Comparison of ENCODE assay signal across 9 cellular contexts in the genomic region with DNA sequence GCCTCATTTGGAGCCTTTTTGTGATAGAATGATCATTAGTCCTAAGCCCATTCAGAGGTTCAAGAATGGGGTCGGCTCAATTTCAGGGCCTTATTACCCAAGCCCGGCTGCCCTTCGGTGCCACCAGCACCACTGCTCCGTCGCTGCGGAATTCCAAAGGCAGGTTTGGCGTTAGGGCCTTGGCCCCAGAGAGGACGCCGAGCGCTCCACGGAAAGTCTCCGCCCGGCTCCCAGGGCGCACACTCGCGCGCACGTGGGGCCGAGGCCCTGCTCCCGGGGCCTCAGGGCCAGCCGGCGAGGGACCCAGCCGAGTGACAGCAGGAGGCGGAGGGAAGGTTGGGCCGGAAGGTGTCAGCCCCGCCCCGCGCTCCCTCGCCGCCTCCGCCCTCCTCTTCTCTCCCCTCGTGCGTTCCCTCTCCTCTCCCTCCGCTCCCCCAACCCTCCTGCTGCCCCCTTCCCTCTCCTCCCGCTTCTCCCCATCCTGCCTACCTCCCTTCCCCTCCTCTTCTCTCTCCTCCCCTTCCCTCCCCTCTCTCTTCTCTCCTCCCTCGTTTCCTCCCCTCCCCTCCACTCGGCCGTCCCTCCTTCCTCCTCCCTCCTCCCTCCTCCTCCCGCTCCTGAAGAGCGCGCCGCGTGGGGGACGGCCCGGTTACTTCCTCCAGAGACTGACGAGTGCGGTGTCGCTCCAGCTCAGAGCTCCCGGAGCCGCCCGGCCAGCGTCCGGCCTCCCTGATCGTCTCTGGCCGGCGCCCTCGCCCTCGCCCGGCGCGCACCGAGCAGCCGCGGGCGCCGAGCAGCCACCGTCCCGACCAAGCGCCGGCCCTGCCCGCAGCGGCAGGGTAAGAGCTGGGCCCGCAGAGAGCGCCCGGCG. TPM values are rescaled to one million over a fixed set of nuclear protein-coding genes. Genes with fewer than 3 reads are reported as not detected.
DNase-seq lines count a peak whose midpoint lies in the region; ATAC-seq, FAIRE-seq and TF ChIP-seq lines count a peak whose summit lies in the region.
"Had no signal": no experiment of that assay in that cellular context is flagged by ENCODE, and none has a peak within 500 bp of the region (broad histone marks: within the 10 kb centered on the region; RNA-seq: fewer than 3 reads in every experiment).

A gene (plus strand): TSS at position 648 of the 871 bp plus-strand sequence. CDS start 4,106 bp downstream, outside the sequence.

- CTCF ChIA-PET in activated B cell treated with CpG ODN at 0.5 μM for 24 hours (lab: Charles Lee): no interaction called here

- no peaks in the 10 kb centered on the region for H3K27me3 ChIP-seq in small intestine (ENCODE audit: control insufficient read depth in 2 of 2, insufficient read depth in 2 of 2, low read length in 2 of 2)

- peak; percentile 83 for DNase-seq in NK-92 treated with Interleukin-12 subunit alpha and Interleukin-12 subunit beta, amount 100 ng/mL, for 24 hours (lab: John Stamatoyannopoulos, UW)
- no peak for DNase-seq in NK-92 (lab: John Stamatoyannopoulos, UW; ENCODE audit: unreplicated experiment)
- DNase-seq in NCI-H226: peak; percentile 93
- DNase-seq in activated B cell treated with CpG ODN at 0.5 μM for 24 hours: peak; percentile 55
- DNase-seq in cardiac fibroblast (ENCODE audit: low read depth in 2 of 2): peak; percentile 94 to 99
- peak; percentile 87 for DNase-seq in iPS-NIHi11 (ENCODE audit: low spot score)
- peak; percentile 97 for DNase-seq in small intestine

- H3K4me3 ChIP-seq in cardiac fibroblast (replicated peaks in 1 of 2; ENCODE audit: low read depth in 2 of 2, low read length in 2 of 2) (peak within 1 kb of the TSS; percentile 82 to 90), small intestine (ENCODE audit: low read depth in 1 of 2, low read length in 2 of 2) (peak within 1 kb of the TSS; percentile 90 to 100)

- no peaks in the 10 kb centered on the region for H3K9me3 ChIP-seq in small intestine (ENCODE audit: control insufficient read depth, low read depth)

- H3K27me3 Mint-ChIP-seq in activated B cell treated with CpG ODN at 0.5 μM for 24 hours: peaks cover 9% of the 10 kb centered on the region

- POLR2A ChIA-PET in activated B cell treated with CpG ODN at 0.5 μM for 24 hours (lab: Charles Lee): no interaction called here

- intact Hi-C loops in activated B cell treated with CpG ODN at 0.5 μM for 24 hours (cut with micrococcal nuclease): loop anchor here (1.0 to 2.0 kb wide), 4 partner anchors 26 to 378 kb away; a partner anchor contains a TSS

- H3K27ac ChIP-seq in small intestine (ENCODE audit: low read depth in 1 of 2, low read length in 1 of 2): peak within 1 kb of the TSS; percentile 95 to 100

- H3K36me3 ChIP-seq in small intestine (ENCODE audit: control insufficient read depth in 2 of 2, insufficient read depth in 2 of 2, low read length in 2 of 2): peaks cover 7 to 12% of the 10 kb centered on the region in 2 donors

- peak within 1 kb of the TSS; percentile 83 for H3K4me3 Mint-ChIP-seq in activated B cell treated with CpG ODN at 0.5 μM for 24 hours

- H3K27ac Mint-ChIP-seq in activated B cell treated with CpG ODN at 0.5 μM for 24 hours: peak within 1 kb of the TSS; percentile 30

- 0 to 1% (median 1%) methylated on average over 50 to 74 of the region's 76 CpGs for WGBS in small intestine, 3 donors

- H3K9me3 Mint-ChIP-seq in activated B cell treated with CpG ODN at 0.5 μM for 24 hours: no peaks in the 10 kb centered on the region

- ATAC-seq in HG03135 (IDR thresholded peaks at IDR 0.05; ENCODE audit: unreplicated experiment) (peak; percentile 51), activated B cell treated with CpG ODN at 0.5 μM for 24 hours (ENCODE audit: low read depth) (peak; percentile 83)

- H3K4me1 Mint-ChIP-seq in activated B cell treated with CpG ODN at 0.5 μM for 24 hours: peaks cover 16% of the 10 kb centered on the region

- TF ChIP-seq CTCF in activated B cell treated with CpG ODN at 0.5 μM for 24 hours (IDR thresholded peaks at IDR 0.05) (no peak), cardiac fibroblast (IDR thresholded peaks at IDR 0.05; ENCODE audit: low read depth, low read length) (no peak)

- no peaks in the 10 kb centered on the region for H3K36me3 Mint-ChIP-seq in activated B cell treated with CpG ODN at 0.5 μM for 24 hours (ENCODE audit: low read depth)

- H3K4me1 ChIP-seq in small intestine (ENCODE audit: control insufficient read depth in 2 of 2, insufficient read depth in 1 of 2, low read depth in 1 of 2, low read length in 1 of 2): peaks cover 0 to 17% of the 10 kb centered on the region in 2 donors

- no peak for FAIRE-seq in small intestine (lab: Jason Lieb, UNC)
- FAIRE-seq: A204.1 had no signal

RNA-seq across cellular contexts. Expression of the gene that starts here (rescaled TPM):
- 4.4 and 4.5 TPM in 2 replicates for total RNA-seq in activated B cell treated with CpG ODN at 0.5 μM for 24 hours
- polyA plus RNA-seq in small intestine: 100 to 1,000 TPM; 129 to 137 (median 133) TPM
